8 cellular contexts compared by ENCODE assay signal in genomic region chr1:203325418-203326091, GRCh38. TPM values are rescaled to one million over a fixed set of nuclear protein-coding genes. Genes with fewer than 3 reads are reported as not detected.
DNase-seq lines count a peak whose midpoint lies in the region; ATAC-seq and TF ChIP-seq lines count a peak whose summit lies in the region.

No MANE protein-coding gene starts in this region.

- no peak for TF ChIP-seq CTCF in spleen (IDR thresholded peaks at IDR 0.05 in 8 of 11, conservative IDR thresholded peaks at IDR 0.05 in 3 of 11)

- TF ChIP-seq POLR2A in spleen (IDR thresholded peaks at IDR 0.05) = no peak

- H3K9ac ChIP-seq in BLaER1 treated with 17β-estradiol and CSF1 and Interleukin-3, amounts not matched to agents 10 nM and 100 nM = peak overlapping the region; percentile 83 to 97 (median 92)

- H3K4me2 ChIP-seq in BLaER1 treated with 17β-estradiol and CSF1 and Interleukin-3, amounts not matched to agents 10 nM and 100 nM = peak overlapping the region; percentile 90 to 99 (median 97)

- intact Hi-C loops in left ventricle myocardium superior (cut with micrococcal nuclease) = no loop called here
- intact Hi-C loops in spleen (cut with DNase I; ENCODE audit: low total_unique reads) = no loop called here

- peak; percentile 3 for ATAC-seq in left ventricle myocardium superior
- no peak for ATAC-seq in HG03139 (IDR thresholded peaks at IDR 0.05; ENCODE audit: unreplicated experiment)

- DNase-seq in SKM-1 (lab: John Stamatoyannopoulos, UW; ENCODE audit: unreplicated experiment) (peak; percentile 73), left ventricle myocardium superior (peak; percentile 83), spleen (peak; percentile 88), SK-N-DZ (ENCODE audit: low spot score) (no peak), OCI-M1 (lab: John Stamatoyannopoulos, UW) (no peak)

- H3K4me3 ChIP-seq in BLaER1 treated with 17β-estradiol and CSF1 and Interleukin-3, amounts not matched to agents 10 nM and 100 nM = peak overlapping the region; percentile 40 to 71 (median 57); a peak in 19 of 20 replicates
- H3K4me3 ChIP-seq in spleen = peak overlapping the region in 5 of 8 donors; percentile 2 to 57 (median 14)

- no peaks in the 10 kb centered on the region for H3K36me3 ChIP-seq in BLaER1 treated with 17β-estradiol and CSF1 and Interleukin-3, amounts not matched to agents 10 nM and 100 nM
- H3K36me3 ChIP-seq in KOPT-K1 (ENCODE audit: insufficient read depth, low read length) (no peaks in the 10 kb centered on the region), spleen (no peaks in the 10 kb centered on the region)

- no peaks in the 10 kb centered on the region for H3K27me3 ChIP-seq in BLaER1 treated with 17β-estradiol and CSF1 and Interleukin-3, amounts not matched to agents 10 nM and 100 nM
- H3K27me3 ChIP-seq in spleen (replicated peaks in 1 of 7) = no peaks in the 10 kb centered on the region

- no peaks in the 10 kb centered on the region for H4K20me1 ChIP-seq in BLaER1 treated with 17β-estradiol and CSF1 and Interleukin-3, amounts not matched to agents 10 nM and 100 nM

- H3K9me3 ChIP-seq in BLaER1 treated with 17β-estradiol and CSF1 and Interleukin-3, amounts not matched to agents 10 nM and 100 nM (replicated peaks in 1 of 11) = no peaks in the 10 kb centered on the region
- no peaks in the 10 kb centered on the region for H3K9me3 ChIP-seq in KOPT-K1 (ENCODE audit: insufficient read depth, low read length, poor library complexity, severe bottlenecking)
- H3K9me3 ChIP-seq in spleen = no peaks in the 10 kb centered on the region

- WGBS in spleen, 5 donors = 31 to 44% (median 33%) methylated on average over 13 of the region's 13 CpGs

- peaks cover 74 to 88% (median 79%) of the 10 kb centered on the region in 10 experiments for H3K4me1 ChIP-seq in BLaER1 treated with 17β-estradiol and CSF1 and Interleukin-3, amounts not matched to agents 10 nM and 100 nM
- H3K4me1 ChIP-seq in spleen = peaks cover 52 to 85% (median 77%) of the 10 kb centered on the region in 6 donors

- H3K27ac ChIP-seq in BLaER1 treated with 17β-estradiol and CSF1 and Interleukin-3, amounts not matched to agents 10 nM and 100 nM = peak overlapping the region; percentile 80 to 100 (median 98)
- H3K27ac ChIP-seq in KOPT-K1 (ENCODE audit: low read depth, low read length, poor library complexity, severe bottlenecking) (peak overlapping the region; percentile 48), spleen (peak overlapping the region; percentile 92 to 99 (median 97))

RNA-seq across cellular contexts. Expression of gene BTG2, which starts 20.2 kb away (rescaled TPM):
- total RNA-seq in left ventricle myocardium superior (41.3 TPM), spleen (100 to 1,000 TPM; 104 to 186 (median 153) TPM)
- 10 to 100 TPM; 55.5 to 93.1 (median 69.3) TPM for polyA plus RNA-seq in spleen
- 3.5 and 7.4 TPM in 2 replicates for polyA plus RNA-seq in SK-N-DZ (2014; cell fraction: cytosol; rRNA removed)
- polyA plus RNA-seq in SK-N-DZ (2014; cell fraction: nucleus; rRNA removed) = 5.1 and 5.3 TPM in 2 replicates

RNA-seq across cellular contexts. Expression of gene FMOD, which starts 25.4 kb away (rescaled TPM):
- 9.6 TPM for total RNA-seq in left ventricle myocardium superior
- total RNA-seq in spleen = 10 to 100 TPM; 11.6 to 30.0 (median 21.1) TPM
- polyA plus RNA-seq in spleen = 1 to 10 TPM; 4.5 to 8.4 (median 4.9) TPM
- 0.14 and 0.19 TPM in 2 replicates for polyA plus RNA-seq in SK-N-DZ (2014; cell fraction: cytosol; rRNA removed)
- 0.14 TPM in 1 of 2 replicates, not detected in the other for polyA plus RNA-seq in SK-N-DZ (2014; cell fraction: nucleus; rRNA removed)

Comparison
In these comparisons a context has a peak if more than half of its experiments do, and no peak if none do; other contexts are left out.
1. H3K27ac ChIP-seq: peak in every context shown above with its lines; median percentile 98 in BLaER1 treated with 17β-estradiol and CSF1 and Interleukin-3, amounts not matched to agents 10 nM and 100 nM; 97 in spleen; 48 in KOPT-K1.
2. DNase-seq: peak in SKM-1 (single experiment), left ventricle myocardium superior (single experiment) and spleen (single experiment); none in SK-N-DZ (single experiment) and OCI-M1 (single experiment).